ENCODE assay signal across 26 cellular contexts in genomic region chr10:121678631-121679174, GRCh38.
DNase-seq lines count a peak whose midpoint lies in the region; ATAC-seq, FAIRE-seq and TF ChIP-seq lines count a peak whose summit lies in the region.
"Had no signal": no experiment of that assay in that cellular context is flagged by ENCODE, and none has a peak within 500 bp of the region (broad histone marks: within the 10 kb centered on the region; RNA-seq: fewer than 3 reads in every experiment).

No MANE protein-coding gene starts in this region.

- H3K27ac ChIP-seq in osteoblast (ENCODE audit: low read depth, low read length) (no peak overlapping the region), neuronal stem cell (replicated peaks; ENCODE audit: low read length) (no peak overlapping the region)
- H3K27ac ChIP-seq: BLaER1 treated with 17β-estradiol and CSF1 and Interleukin-3, amounts not matched to agents 10 nM and 100 nM had no signal

- WGBS in neuronal stem cell (ENCODE audit: extremely low coverage in 2 of 2, insufficient read length in 2 of 2, insufficient replicate concordance in 1 of 2), 2 donors, result no CpG with 5 or more reads among the region's 2 CpGs

- peak; percentile 42 for DNase-seq in GM12865 (ENCODE audit: low read depth)
- peak; percentile 23 for DNase-seq in GM18507 (ENCODE audit: extremely low spot score, insufficient read length, low read depth)
- no peak for DNase-seq in osteoblast (ENCODE audit: insufficient read length, low spot score, missing footprints)
- DNase-seq in neuronal stem cell (ENCODE audit: low spot score), result no peak
- DNase-seq: AML-193; CD4-positive, alpha-beta T cell; COR-L47; NCI-H1092; NCI-H1417 treated with DMSO at 0.1 percent for 48 hours; NCI-H1694 treated with DMSO at 0.1 percent for 48 hours; NCI-H2081; NCI-H2227 treated with DMSO at 0.1 percent for 48 hours; NCI-H510A; NCI-H748 treated with DMSO at 0.1 percent for 48 hours; SK-N-SH; SW 1271 had no signal

- ATAC-seq in HG03354 (IDR thresholded peaks at IDR 0.05; ENCODE audit: poor library complexity, severe bottlenecking, unreplicated experiment) (peak; percentile 50), HG02588 (IDR thresholded peaks at IDR 0.05; ENCODE audit: unreplicated experiment) (no peak)
- peak; percentile 52 for ATAC-seq in activated T-helper 17 cell treated with anti-CD3 and anti-CD28 coated beads, Interleukin-2, amount 50 U/mL, for 72 hours (replicated peaks)

- H3K27me3 ChIP-seq in osteoblast (ENCODE audit: insufficient read depth, low read length) (no peaks in the 10 kb centered on the region), neuronal stem cell (ENCODE audit: control insufficient read depth in 3 of 3, insufficient read depth in 3 of 3, low read depth in 1 of 3, low read length in 3 of 3) (peaks cover 0 to 9% (median 0%) of the 10 kb centered on the region in 3 experiments)
- H3K27me3 ChIP-seq: BLaER1 treated with 17β-estradiol and CSF1 and Interleukin-3, amounts not matched to agents 10 nM and 100 nM had no signal

- no peaks in the 10 kb centered on the region for H3K79me2 ChIP-seq in osteoblast (ENCODE audit: insufficient read depth, low read length)

- H4K91ac ChIP-seq in neuronal stem cell (ENCODE audit: low read depth, low read length, poor library complexity), result no peak overlapping the region

- H4K8ac ChIP-seq in neuronal stem cell (ENCODE audit: low read depth, low read length), result no peak overlapping the region

- H3K4me2 ChIP-seq in osteoblast (ENCODE audit: insufficient read depth, low read length), result no peak overlapping the region
- no peak overlapping the region for H3K4me2 ChIP-seq in neuronal stem cell (ENCODE audit: insufficient read depth, low read length, poor library complexity, severe bottlenecking)
- H3K4me2 ChIP-seq: BLaER1 treated with 17β-estradiol and CSF1 and Interleukin-3, amounts not matched to agents 10 nM and 100 nM; SK-N-SH had no signal

- no peak overlapping the region for H3K4me3 ChIP-seq in GM12865 (ENCODE audit: low read depth, low read length)
- no peak overlapping the region for H3K4me3 ChIP-seq in osteoblast (ENCODE audit: insufficient read depth, low read length)
- no peak overlapping the region for H3K4me3 ChIP-seq in neuronal stem cell (ENCODE audit: low read length in 2 of 2)
- H3K4me3 ChIP-seq: BLaER1 treated with 17β-estradiol and CSF1 and Interleukin-3, amounts not matched to agents 10 nM and 100 nM had no signal

- TF ChIP-seq CTCF in GM12865 (IDR thresholded peaks at IDR 0.05; ENCODE audit: insufficient read depth, low read depth, low read length, missing control alignments) (no peak), osteoblast (IDR thresholded peaks at IDR 0.05; ENCODE audit: extremely low read depth, low read depth, low read length) (no peak)

- no peak overlapping the region for H3K4me3 Mint-ChIP-seq in activated T-helper 17 cell treated with anti-CD3 and anti-CD28 coated beads, Interleukin-2, amount 50 U/mL, for 72 hours
- H3K4me3 Mint-ChIP-seq: CD4-positive, alpha-beta T cell; T-helper 1 cell treated with Interleukin-12 subunit alpha and Interleukin-12 subunit beta and Interleukin-4 antibody, amounts not matched to agents 30 μg/mL and 1 μg/mL, for 36 hours had no signal

- H4K20me1 ChIP-seq in osteoblast (ENCODE audit: insufficient read depth, low read length), result no peaks in the 10 kb centered on the region
- H4K20me1 ChIP-seq: BLaER1 treated with 17β-estradiol and CSF1 and Interleukin-3, amounts not matched to agents 10 nM and 100 nM had no signal

- H2BK5ac ChIP-seq in neuronal stem cell (ENCODE audit: low read length), result no peak overlapping the region

- no peaks in the 10 kb centered on the region for H3K4me1 Mint-ChIP-seq in activated T-helper 17 cell treated with anti-CD3 and anti-CD28 coated beads, Interleukin-2, amount 50 U/mL, for 72 hours

- no peak overlapping the region for H2BK120ac ChIP-seq in neuronal stem cell (ENCODE audit: low read depth, low read length)

- no peak overlapping the region for H2BK15ac ChIP-seq in neuronal stem cell (ENCODE audit: low read length)

- peaks cover 18% of the 10 kb centered on the region for H3K27me3 Mint-ChIP-seq in activated T-helper 17 cell treated with anti-CD3 and anti-CD28 coated beads, Interleukin-2, amount 50 U/mL, for 72 hours

- H3K36me3 ChIP-seq in osteoblast (ENCODE audit: insufficient read depth, low read length) (no peaks in the 10 kb centered on the region), neuronal stem cell (replicated peaks in 1 of 2; ENCODE audit: control insufficient read depth in 2 of 2, insufficient read depth in 2 of 2, low read length in 2 of 2) (no peaks in the 10 kb centered on the region)
- H3K36me3 ChIP-seq: BLaER1 treated with 17β-estradiol and CSF1 and Interleukin-3, amounts not matched to agents 10 nM and 100 nM had no signal

- H3K27ac Mint-ChIP-seq in activated T-helper 17 cell treated with anti-CD3 and anti-CD28 coated beads, Interleukin-2, amount 50 U/mL, for 72 hours, result no peak overlapping the region
- H3K27ac Mint-ChIP-seq: CD4-positive, alpha-beta T cell; T-helper 1 cell treated with Interleukin-12 subunit alpha and Interleukin-12 subunit beta and Interleukin-4 antibody, amounts not matched to agents 30 μg/mL and 1 μg/mL, for 36 hours had no signal

- H3K9me3 Mint-ChIP-seq in activated T-helper 17 cell treated with anti-CD3 and anti-CD28 coated beads, Interleukin-2, amount 50 U/mL, for 72 hours, result peaks cover 7% of the 10 kb centered on the region

- peak; percentile 24 for FAIRE-seq in GM18507 (lab: Jason Lieb, UNC)
- FAIRE-seq: A204.1, G401.6, GM12891, H1, RCC 7860 had no signal

- H2BK12ac ChIP-seq in neuronal stem cell (ENCODE audit: low read length), result no peak overlapping the region

- H3K9me3 ChIP-seq in osteoblast (ENCODE audit: low read depth, low read length) (no peaks in the 10 kb centered on the region), neuronal stem cell (replicated peaks in 1 of 2; ENCODE audit: control insufficient read depth in 2 of 2, insufficient read depth in 1 of 2, low read depth in 1 of 2, low read length in 2 of 2) (peaks cover 14 to 19% of the 10 kb centered on the region in 2 donors)

- H3K14ac ChIP-seq in neuronal stem cell (ENCODE audit: low read length), result no peak overlapping the region

- no peaks in the 10 kb centered on the region for H3K36me3 Mint-ChIP-seq in activated T-helper 17 cell treated with anti-CD3 and anti-CD28 coated beads, Interleukin-2, amount 50 U/mL, for 72 hours (ENCODE audit: low read depth)

- no peaks in the 10 kb centered on the region for H3K79me1 ChIP-seq in neuronal stem cell (ENCODE audit: low read depth, low read length)

- H3K18ac ChIP-seq in neuronal stem cell (ENCODE audit: low read length), result no peak overlapping the region

- no peak overlapping the region for H2AK5ac ChIP-seq in neuronal stem cell (ENCODE audit: low read depth, low read length)

- H2AFZ ChIP-seq in osteoblast (ENCODE audit: low read length) (no peak overlapping the region), neuronal stem cell (ENCODE audit: low read length) (no peak overlapping the region)

- no peak overlapping the region for H3K23ac ChIP-seq in neuronal stem cell (ENCODE audit: low read depth, low read length, poor library complexity)

- H3K4me1 ChIP-seq in osteoblast (ENCODE audit: insufficient read depth, low read length) (no peaks in the 10 kb centered on the region), neuronal stem cell (ENCODE audit: control insufficient read depth in 2 of 2, insufficient read depth in 1 of 2, low read depth in 1 of 2, low read length in 2 of 2) (peaks cover 26 to 29% of the 10 kb centered on the region in 2 donors)
- H3K4me1 ChIP-seq: BLaER1 treated with 17β-estradiol and CSF1 and Interleukin-3, amounts not matched to agents 10 nM and 100 nM had no signal

- no peak overlapping the region for H3K4ac ChIP-seq in neuronal stem cell (ENCODE audit: low read length)

- H3K9ac ChIP-seq in neuronal stem cell (ENCODE audit: low read depth, low read length, poor library complexity), result no peak overlapping the region
- H3K9ac ChIP-seq: BLaER1 treated with 17β-estradiol and CSF1 and Interleukin-3, amounts not matched to agents 10 nM and 100 nM; SK-N-SH had no signal

Comparison
In these comparisons a context has a peak if more than half of its experiments do, and no peak if none do; other contexts are left out.
1. DNase-seq: peak in GM12865 (single experiment) and GM18507 (single experiment); none in osteoblast (single experiment) and neuronal stem cell (single experiment).